In the genomic region with DNA sequence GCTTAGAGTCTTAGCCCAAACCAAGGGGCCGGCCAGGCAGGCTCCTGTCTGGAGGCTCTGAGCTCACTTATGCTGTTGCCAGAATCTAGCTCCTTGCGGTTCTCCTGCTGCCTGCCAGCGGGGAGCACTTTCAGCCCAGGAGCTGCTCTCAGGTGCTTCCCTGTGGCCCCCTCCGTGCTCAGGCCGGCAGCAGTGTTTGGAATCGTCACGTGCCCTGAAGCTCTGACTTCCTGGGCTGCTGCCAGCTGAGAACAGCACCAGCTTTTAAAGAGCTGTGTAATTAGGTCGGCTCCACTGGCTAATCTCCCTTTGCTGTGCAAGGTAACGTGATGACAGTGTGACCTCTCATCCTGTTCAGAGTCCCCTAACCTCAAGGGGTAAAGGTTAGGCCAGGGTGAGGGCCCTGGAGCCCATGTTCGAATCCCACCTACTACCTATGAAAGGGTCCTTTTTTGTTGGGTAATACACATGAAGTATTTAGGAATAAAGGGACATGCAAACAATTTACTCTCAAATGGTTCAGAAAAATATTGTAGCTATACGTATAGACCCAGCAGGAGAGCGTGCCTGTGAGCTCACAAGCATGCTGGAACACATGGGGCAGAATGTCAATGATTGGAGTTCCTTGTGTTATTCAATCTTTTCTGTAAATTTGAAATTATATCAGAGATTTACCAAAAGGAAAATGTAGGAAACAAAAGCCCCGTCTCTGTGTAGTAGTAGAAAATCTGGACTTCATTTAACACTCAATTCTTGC, we compare ENCODE assay signal across 1 cellular context.
TF ChIP-seq lines count a peak whose summit lies in the region.

No MANE protein-coding gene starts in this region.

TF ChIP-seq in IMR-90, 13 proteins besides CTCF, POLR2A, EP300 and RAD21:
- no peak for TF ChIP-seq SMC3 (IDR thresholded peaks at IDR 0.05; ENCODE audit: low read depth, low read length)
- TF ChIP-seq MAFK (IDR thresholded peaks at IDR 0.05; ENCODE audit: low read depth, low read length): no peak
- TF ChIP-seq, protein P1, sequence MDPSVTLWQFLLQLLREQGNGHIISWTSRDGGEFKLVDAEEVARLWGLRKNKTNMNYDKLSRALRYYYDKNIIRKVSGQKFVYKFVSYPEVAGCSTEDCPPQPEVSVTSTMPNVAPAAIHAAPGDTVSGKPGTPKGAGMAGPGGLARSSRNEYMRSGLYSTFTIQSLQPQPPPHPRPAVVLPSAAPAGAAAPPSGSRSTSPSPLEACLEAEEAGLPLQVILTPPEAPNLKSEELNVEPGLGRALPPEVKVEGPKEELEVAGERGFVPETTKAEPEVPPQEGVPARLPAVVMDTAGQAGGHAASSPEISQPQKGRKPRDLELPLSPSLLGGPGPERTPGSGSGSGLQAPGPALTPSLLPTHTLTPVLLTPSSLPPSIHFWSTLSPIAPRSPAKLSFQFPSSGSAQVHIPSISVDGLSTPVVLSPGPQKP (IDR thresholded peaks at IDR 0.05; ENCODE audit: borderline replicate concordance, low read depth, low read length): no peak
- no peak for TF ChIP-seq RCOR1 (IDR thresholded peaks at IDR 0.05; ENCODE audit: insufficient replicate concordance, low read length)
- TF ChIP-seq RFX5 (IDR thresholded peaks at IDR 0.05; ENCODE audit: low read depth, low read length): no peak
- TF ChIP-seq MAZ (IDR thresholded peaks at IDR 0.05; ENCODE audit: borderline replicate concordance, low read depth, low read length): no peak
- TF ChIP-seq MXI1 (IDR thresholded peaks at IDR 0.05; ENCODE audit: borderline replicate concordance, low read depth, low read length): no peak
- no peak for TF ChIP-seq CHD1 (IDR thresholded peaks at IDR 0.05; ENCODE audit: low read depth, low read length)
- no peak for TF ChIP-seq CEBPB (IDR thresholded peaks at IDR 0.05; ENCODE audit: low read depth, low read length)
- TF ChIP-seq NFE2L2 (IDR thresholded peaks at IDR 0.05; ENCODE audit: low read depth, low read length): no peak
- peak; percentile 53; the same call in 1 of the 2 replicates for TF ChIP-seq BHLHE40 (IDR thresholded peaks at IDR 0.05; ENCODE audit: low read depth, low read length)
- TF ChIP-seq, protein P2, sequence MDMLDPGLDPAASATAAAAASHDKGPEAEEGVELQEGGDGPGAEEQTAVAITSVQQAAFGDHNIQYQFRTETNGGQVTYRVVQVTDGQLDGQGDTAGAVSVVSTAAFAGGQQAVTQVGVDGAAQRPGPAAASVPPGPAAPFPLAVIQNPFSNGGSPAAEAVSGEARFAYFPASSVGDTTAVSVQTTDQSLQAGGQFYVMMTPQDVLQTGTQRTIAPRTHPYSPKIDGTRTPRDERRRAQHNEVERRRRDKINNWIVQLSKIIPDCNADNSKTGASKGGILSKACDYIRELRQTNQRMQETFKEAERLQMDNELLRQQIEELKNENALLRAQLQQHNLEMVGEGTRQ (IDR thresholded peaks at IDR 0.05; ENCODE audit: low read depth, low read length): peak; percentile 86
